1 cellular context compared by ENCODE assay signal in the genomic region with DNA sequence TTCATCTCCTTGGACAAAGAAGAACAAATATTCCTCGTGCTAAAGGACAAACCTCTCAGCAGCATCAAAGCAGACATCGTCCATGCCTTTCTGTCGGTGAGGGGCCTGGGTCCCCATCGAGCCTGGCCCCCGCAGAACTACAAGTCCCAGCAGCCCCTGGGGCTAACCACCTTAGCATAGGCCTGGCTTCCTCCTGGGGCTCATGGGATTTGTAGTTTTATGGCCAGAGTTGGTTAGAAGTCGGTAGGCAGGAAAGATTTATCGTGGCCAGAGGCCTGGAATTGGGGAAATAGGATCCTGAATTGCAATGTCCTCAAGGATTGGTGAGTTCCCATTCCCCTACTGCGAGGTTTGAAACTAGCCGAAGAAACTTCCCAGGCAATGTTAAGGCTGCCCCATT.
TF ChIP-seq lines count a peak whose summit lies in the region.

No MANE protein-coding gene starts in this region.

TF ChIP-seq in K562, 482 proteins besides CTCF, POLR2A, EP300 and RAD21 (continued from another document):
- TF ChIP-seq, protein P1, sequence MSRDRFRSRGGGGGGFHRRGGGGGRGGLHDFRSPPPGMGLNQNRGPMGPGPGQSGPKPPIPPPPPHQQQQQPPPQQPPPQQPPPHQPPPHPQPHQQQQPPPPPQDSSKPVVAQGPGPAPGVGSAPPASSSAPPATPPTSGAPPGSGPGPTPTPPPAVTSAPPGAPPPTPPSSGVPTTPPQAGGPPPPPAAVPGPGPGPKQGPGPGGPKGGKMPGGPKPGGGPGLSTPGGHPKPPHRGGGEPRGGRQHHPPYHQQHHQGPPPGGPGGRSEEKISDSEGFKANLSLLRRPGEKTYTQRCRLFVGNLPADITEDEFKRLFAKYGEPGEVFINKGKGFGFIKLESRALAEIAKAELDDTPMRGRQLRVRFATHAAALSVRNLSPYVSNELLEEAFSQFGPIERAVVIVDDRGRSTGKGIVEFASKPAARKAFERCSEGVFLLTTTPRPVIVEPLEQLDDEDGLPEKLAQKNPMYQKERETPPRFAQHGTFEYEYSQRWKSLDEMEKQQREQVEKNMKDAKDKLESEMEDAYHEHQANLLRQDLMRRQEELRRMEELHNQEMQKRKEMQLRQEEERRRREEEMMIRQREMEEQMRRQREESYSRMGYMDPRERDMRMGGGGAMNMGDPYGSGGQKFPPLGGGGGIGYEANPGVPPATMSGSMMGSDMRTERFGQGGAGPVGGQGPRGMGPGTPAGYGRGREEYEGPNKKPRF (IDR thresholded peaks at IDR 0.05; ENCODE audit: low read depth, low read length) = no peak
